Comparison of ENCODE assay signal across 9 cellular contexts in the genomic region with DNA sequence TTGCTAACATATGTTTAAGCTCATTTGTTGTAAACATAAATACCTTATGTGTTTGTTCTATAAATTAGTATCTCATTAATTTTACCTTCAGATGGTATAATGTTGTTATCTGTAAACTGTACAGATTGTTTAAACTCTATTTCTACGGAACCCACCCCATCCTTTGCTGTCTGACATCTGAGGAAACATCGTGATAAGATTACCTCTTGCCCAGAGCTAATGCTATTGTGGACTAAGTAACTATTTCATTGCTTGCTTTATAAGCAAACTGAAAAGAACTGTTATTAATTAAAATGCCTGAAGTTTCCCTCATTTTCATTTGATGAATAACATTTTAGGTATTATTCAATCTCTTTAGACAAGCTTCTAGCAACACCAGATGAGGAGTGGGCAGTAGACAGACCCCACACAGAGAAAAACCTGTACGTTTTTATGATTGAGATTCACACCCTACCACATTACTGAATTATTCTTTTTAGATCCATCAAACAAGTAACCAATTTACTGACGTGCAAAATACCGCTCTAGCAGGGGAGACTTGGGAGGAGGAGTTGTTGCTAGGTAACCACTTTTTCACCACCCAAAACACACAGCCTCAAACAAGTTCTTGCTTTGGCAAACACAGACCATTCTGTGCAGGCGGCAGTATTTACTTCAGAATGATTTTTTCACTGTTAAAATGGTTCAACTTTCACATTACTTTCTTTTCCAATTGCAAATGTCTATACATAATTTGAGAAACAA.
A peak's percentile ranks its signal among the peaks of the same experiment; 100 is the strongest.
DNase-seq lines count a peak whose midpoint lies in the region; ATAC-seq and TF ChIP-seq lines count a peak whose summit lies in the region.
"Had no signal": no experiment of that assay in that cellular context is flagged by ENCODE, and none has a peak within 500 bp of the region (broad histone marks: within the 10 kb centered on the region; RNA-seq: fewer than 3 reads in every experiment).

No MANE protein-coding gene starts in this region.

- H3K9me3 ChIP-seq in HEK293 (ENCODE audit: control insufficient read depth, insufficient read depth, low read depth, low read length) = no peaks in the 10 kb centered on the region
- no peaks in the 10 kb centered on the region for H3K9me3 ChIP-seq in effector memory CD4-positive, alpha-beta T cell (ENCODE audit: control insufficient read depth, low read length)
- H3K9me3 ChIP-seq: BLaER1 had no signal

- no peak overlapping the region for H3K27ac ChIP-seq in HEK293 (ENCODE audit: extremely low read depth, low read depth, low read length)
- no peak overlapping the region for H3K27ac ChIP-seq in effector memory CD4-positive, alpha-beta T cell (ENCODE audit: insufficient read depth, low read length, poor library complexity, severe bottlenecking)
- H3K27ac ChIP-seq: BLaER1 had no signal

- H3K27me3 ChIP-seq in effector memory CD4-positive, alpha-beta T cell (replicated peaks; ENCODE audit: control insufficient read depth, insufficient read depth, low read length, poor library complexity, severe bottlenecking) = no peaks in the 10 kb centered on the region
- H3K27me3 ChIP-seq: BLaER1 had no signal

- TF ChIP-seq CTCF in HEK293 (tag by site-specific recombination; IDR thresholded peaks at IDR 0.05) (no peak), choroid plexus epithelial cell (conservative IDR thresholded peaks at IDR 0.05; ENCODE audit: low read depth, low read length) (no peak)

- H3K4me3 ChIP-seq in HEK293 (ENCODE audit: low read depth, low read length) = no peak overlapping the region
- H3K4me3 ChIP-seq in choroid plexus epithelial cell (ENCODE audit: low read depth, low read length) = no peak overlapping the region
- H3K4me3 ChIP-seq in effector memory CD4-positive, alpha-beta T cell (ENCODE audit: insufficient read depth, low read depth, low read length, poor library complexity, severe bottlenecking) = no peak overlapping the region
- H3K4me3 ChIP-seq: BLaER1 had no signal

- POLR2A ChIA-PET in HEK293 (lab: Yijun Ruan, JAX) = no interaction called here

- in situ Hi-C loops in ACHN (cut with HindIII; ENCODE audit: low pct_ligation_motif_present, low pct_unique_long_range_greater_than_20kb, low sequenced_read_pairs) = no loop called here

- no peaks in the 10 kb centered on the region for H3K36me3 ChIP-seq in HEK293 (ENCODE audit: control insufficient read depth in 2 of 2, insufficient read depth in 1 of 2, low read length in 2 of 2)
- H3K36me3 ChIP-seq in effector memory CD4-positive, alpha-beta T cell (ENCODE audit: control insufficient read depth, insufficient read depth, low read length) = no peaks in the 10 kb centered on the region
- H3K36me3 ChIP-seq: BLaER1 had no signal

- DNase-seq in ACHN = peak; percentile 15
- DNase-seq in NCI-H2171 treated with DMSO at 0.1 percent for 48 hours (lab: John Stamatoyannopoulos, UW) = peak; percentile 99
- DNase-seq in choroid plexus epithelial cell (ENCODE audit: low read depth) = peak; percentile 22
- DNase-seq in effector memory CD4-positive, alpha-beta T cell = no peak
- no peak for DNase-seq in HPDE6-E6E7 (ENCODE audit: extremely low spot score)

- CTCF ChIA-PET in HEK293 (lab: Yijun Ruan, JAX) = interaction anchor here (0.7 kb wide), 1 partner anchor 683 kb away, joined by 3 read pairs; no protein-coding TSS in a partner anchor

- H3K4me1 ChIP-seq in HEK293 (ENCODE audit: control insufficient read depth, insufficient read depth, low read length) = peaks cover 2% of the 10 kb centered on the region; the same call in 1 of the 2 replicates
- no peaks in the 10 kb centered on the region for H3K4me1 ChIP-seq in effector memory CD4-positive, alpha-beta T cell (ENCODE audit: control insufficient read depth, insufficient read depth, low read length, poor library complexity, severe bottlenecking)

- ATAC-seq in GM21786 (IDR thresholded peaks at IDR 0.05; ENCODE audit: unreplicated experiment) (no peak), GM21576 (IDR thresholded peaks at IDR 0.05; ENCODE audit: unreplicated experiment) (no peak)

TF ChIP-seq in HEK293, 187 proteins besides CTCF, POLR2A, EP300 and RAD21:
- TF ChIP-seq PRDM1 (tag by site-specific recombination; IDR thresholded peaks at IDR 0.05) = 0 out of 2 replicates have a peak, but pooled peaks have one; percentile 34
- TF ChIP-seq ZBTB20 (tag by site-specific recombination; IDR thresholded peaks at IDR 0.05) = no peak
- TF ChIP-seq ZNF626 (tag by site-specific recombination; IDR thresholded peaks at IDR 0.05) = no peak

Comparison
In these comparisons a context has a peak if more than half of its experiments do, and no peak if none do; other contexts are left out.
1. DNase-seq: peak in ACHN (single experiment), NCI-H2171 treated with DMSO at 0.1 percent for 48 hours (single experiment) and choroid plexus epithelial cell (single experiment); none in effector memory CD4-positive, alpha-beta T cell (0 of 3) and HPDE6-E6E7 (single experiment).